20 cellular contexts compared by ENCODE assay signal in genomic region chr6:143877584-143878271, GRCh38. TPM values are rescaled to one million over a fixed set of nuclear protein-coding genes. Genes with fewer than 3 reads are reported as not detected.
DNase-seq lines count a peak whose midpoint lies in the region; ATAC-seq and TF ChIP-seq lines count a peak whose summit lies in the region.
"Had no signal": no experiment of that assay in that cellular context is flagged by ENCODE, and none has a peak within 500 bp of the region (broad histone marks: within the 10 kb centered on the region; RNA-seq: fewer than 3 reads in every experiment).

No MANE protein-coding gene starts in this region.

- H3K36me3 Mint-ChIP-seq in activated T-cell treated with anti-CD3 and anti-CD28 coated beads, Interleukin-2, amount 50 U/mL, for 24 hours (ENCODE audit: low read depth), result peaks cover 3% of the 10 kb centered on the region
- H3K36me3 Mint-ChIP-seq: CD8-positive, alpha-beta T cell had no signal

- TF ChIP-seq CTCF in mucosa of descending colon (IDR thresholded peaks at IDR 0.05), result no peak

- peak overlapping the region; percentile 58 for H3K27ac Mint-ChIP-seq in activated T-cell treated with anti-CD3 and anti-CD28 coated beads, Interleukin-2, amount 50 U/mL, for 24 hours
- H3K27ac Mint-ChIP-seq: CD8-positive, alpha-beta T cell had no signal

- H3K4me1 ChIP-seq in mucosa of descending colon (ENCODE audit: low read depth), result no peaks in the 10 kb centered on the region
- H3K4me1 ChIP-seq: BLaER1 had no signal

- peaks cover 11% of the 10 kb centered on the region for H3K9me3 Mint-ChIP-seq in activated T-cell treated with anti-CD3 and anti-CD28 coated beads, Interleukin-2, amount 50 U/mL, for 24 hours

- no peaks in the 10 kb centered on the region for H3K36me3 ChIP-seq in mucosa of descending colon (ENCODE audit: low read depth)
- H3K36me3 ChIP-seq: BLaER1 had no signal

- ATAC-seq in mucosa of descending colon (peak; percentile 36), esophagus mucosa (no peak)
- ATAC-seq: CD8-positive, alpha-beta T cell; K562 had no signal

- peaks cover 7% of the 10 kb centered on the region for H3K4me1 Mint-ChIP-seq in activated T-cell treated with anti-CD3 and anti-CD28 coated beads, Interleukin-2, amount 50 U/mL, for 24 hours (ENCODE audit: low read depth)

- H3K9me3 ChIP-seq in mucosa of descending colon, result no peaks in the 10 kb centered on the region

- no peak for DNase-seq in activated T-cell treated with anti-CD3 and anti-CD28 coated beads, Interleukin-2, amount 50 U/mL, for 24 hours
- no peak for DNase-seq in activated T-cell treated with anti-CD3 and anti-CD28 coated beads, Interleukin-2, amount 50 U/mL, for 48 hours
- DNase-seq in EL, result peak; percentile 10
- peak; percentile 41 for DNase-seq in NCI-H226
- no peak for DNase-seq in mucosa of descending colon
- DNase-seq in DMS153 (lab: John Stamatoyannopoulos, UW), result no peak
- DNase-seq: Calu3; CD8-positive, alpha-beta T cell; MV-4-11; NCI-H1694 treated with DMSO at 0.1 percent for 48 hours; NCI-H510A treated with DMSO at 0.1 percent for 48 hours; NCI-H774; OCI-M1; SHP77 had no signal

- H3K4me3 ChIP-seq in mucosa of descending colon, result no peak overlapping the region
- H3K4me3 ChIP-seq: BLaER1, K562 had no signal

- no peak overlapping the region for H3K4me3 Mint-ChIP-seq in activated T-cell treated with anti-CD3 and anti-CD28 coated beads, Interleukin-2, amount 50 U/mL, for 24 hours
- H3K4me3 Mint-ChIP-seq: CD8-positive, alpha-beta T cell had no signal

- intact Hi-C loops in mucosa of descending colon (cut with DNase I, micrococcal nuclease), result no loop called here

- no peaks in the 10 kb centered on the region for H3K27me3 Mint-ChIP-seq in activated T-cell treated with anti-CD3 and anti-CD28 coated beads, Interleukin-2, amount 50 U/mL, for 24 hours

RNA-seq across cellular contexts. Expression of gene ZC2HC1B, which starts 13.5 kb away (rescaled TPM):
- total RNA-seq in mucosa of descending colon, result not detected
- total RNA-seq in esophagus mucosa, result not detected
- total RNA-seq: A673; Calu3; CD8-positive, alpha-beta T cell; H4; K562; RPMI7951 had no signal

RNA-seq across cellular contexts. Expression of gene LTV1, which starts 34.6 kb away (rescaled TPM):
- total RNA-seq in mucosa of descending colon, result 10 to 100 TPM; 11.3 to 18.0 (median 13.0) TPM
- 14.4 TPM for total RNA-seq in esophagus mucosa

Comparison
In these comparisons a context has a peak if more than half of its experiments do, and no peak if none do; other contexts are left out.
1. DNase-seq: peak in EL (single experiment) and NCI-H226 (single experiment); none in activated T-cell treated with anti-CD3 and anti-CD28 coated beads, Interleukin-2, amount 50 U/mL, for 24 hours (single experiment), activated T-cell treated with anti-CD3 and anti-CD28 coated beads, Interleukin-2, amount 50 U/mL, for 48 hours (0 of 2), mucosa of descending colon (0 of 3) and DMS153 (single experiment).